In the genomic region with DNA sequence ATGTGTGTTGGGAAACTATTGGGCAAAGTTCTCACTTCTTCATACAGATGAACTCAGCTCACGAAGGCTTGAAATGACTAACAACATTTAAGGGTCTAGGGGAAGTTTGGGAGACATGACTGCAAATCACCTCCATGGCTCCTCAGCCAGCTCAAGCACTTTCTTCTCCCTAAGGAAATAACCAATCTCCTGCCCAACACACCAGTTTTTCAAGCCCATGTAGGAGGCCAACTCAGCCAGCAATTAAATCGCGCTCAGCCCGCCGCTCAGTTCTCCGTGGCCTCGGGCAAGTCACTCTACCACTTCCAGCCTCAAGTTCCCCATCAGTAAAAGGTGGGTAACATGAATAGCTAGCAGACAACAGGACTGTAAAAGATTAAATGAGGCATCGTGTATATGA, we compare ENCODE assay signal across 9 cellular contexts. TPM values are rescaled to one million over a fixed set of nuclear protein-coding genes. Genes with fewer than 3 reads are reported as not detected.
A peak's percentile ranks its signal among the peaks of the same experiment; 100 is the strongest.
DNase-seq lines count a peak whose midpoint lies in the region; ATAC-seq and TF ChIP-seq lines count a peak whose summit lies in the region.
"Had no signal": no experiment of that assay in that cellular context is flagged by ENCODE, and none has a peak within 500 bp of the region (broad histone marks: within the 10 kb centered on the region; RNA-seq: fewer than 3 reads in every experiment).

No MANE protein-coding gene starts in this region.

- H3K79me2 ChIP-seq in parathyroid adenoma: peaks cover 38% of the 10 kb centered on the region

- peak overlapping the region; percentile 99 for H3K27ac ChIP-seq in parathyroid adenoma

- H2AFZ ChIP-seq in parathyroid adenoma: peak overlapping the region; percentile 35

- no peaks in the 10 kb centered on the region for H3K9me3 ChIP-seq in parathyroid adenoma (ENCODE audit: control insufficient read depth, low read length)

- no peak for TF ChIP-seq CTCF in epithelial cell of proximal tubule (conservative IDR thresholded peaks at IDR 0.05; ENCODE audit: low read depth, low read length)
- TF ChIP-seq CTCF in parathyroid adenoma (IDR thresholded peaks at IDR 0.05): no peak

- H3K4me2 ChIP-seq in parathyroid adenoma (ENCODE audit: low read length): peak overlapping the region; percentile 72

- H3K9ac ChIP-seq in parathyroid adenoma: peak overlapping the region; percentile 67

- no peaks in the 10 kb centered on the region for H3K36me3 ChIP-seq in parathyroid adenoma (ENCODE audit: control insufficient read depth, insufficient read depth, low read length)

- peak overlapping the region; percentile 71 for H3K4me3 ChIP-seq in epithelial cell of proximal tubule (ENCODE audit: low read depth, low read length)
- H3K4me3 ChIP-seq in parathyroid adenoma (ENCODE audit: low read depth, low read length): peak overlapping the region; percentile 83

- ATAC-seq in HG02759 (IDR thresholded peaks at IDR 0.05; ENCODE audit: unreplicated experiment) (no peak), HG02678 (IDR thresholded peaks at IDR 0.05; ENCODE audit: unreplicated experiment) (no peak), HG03378 (IDR thresholded peaks at IDR 0.05; ENCODE audit: unreplicated experiment) (no peak)

- peak; percentile 74 for DNase-seq in activated effector memory CD4-positive, alpha-beta T cell treated with anti-CD3 and anti-CD28 coated beads, Interleukin-2, amount 50 U/mL, for 16 hours
- DNase-seq in activated effector memory CD4-positive, alpha-beta T cell treated with Interleukin-2 at 50 U/mL for 16 hours: no peak
- peak; percentile 37 for DNase-seq in SIG-M5 (lab: John Stamatoyannopoulos, UW)
- DNase-seq in epithelial cell of proximal tubule (ENCODE audit: low read depth): no peak

- no peaks in the 10 kb centered on the region for H3K27me3 ChIP-seq in parathyroid adenoma (ENCODE audit: control insufficient read depth, insufficient read depth, low read length)

- peaks cover 3% of the 10 kb centered on the region for H3K4me1 ChIP-seq in parathyroid adenoma

RNA-seq across cellular contexts. Expression of a gene that starts 0.8 kb away (rescaled TPM):
- 35.0 and 40.2 TPM in 2 replicates for total RNA-seq in epithelial cell of proximal tubule

RNA-seq across cellular contexts. Expression of a gene that starts 26.5 kb away (rescaled TPM):
- 0.58 TPM in 1 of 2 replicates, not detected in the other for total RNA-seq in epithelial cell of proximal tubule
- total RNA-seq: myocyte had no signal

RNA-seq across cellular contexts. Expression of a gene that starts 35.3 kb away (rescaled TPM):
- total RNA-seq in epithelial cell of proximal tubule: 122 and 136 TPM in 2 replicates

Comparison
In these comparisons a context has a peak if more than half of its experiments do, and no peak if none do; other contexts are left out.
1. DNase-seq: peak in activated effector memory CD4-positive, alpha-beta T cell treated with anti-CD3 and anti-CD28 coated beads, Interleukin-2, amount 50 U/mL, for 16 hours (single experiment) and SIG-M5 (single experiment); none in activated effector memory CD4-positive, alpha-beta T cell treated with Interleukin-2 at 50 U/mL for 16 hours (single experiment) and epithelial cell of proximal tubule (single experiment).